Comparison of ENCODE assay signal across 13 cellular contexts in the genomic region with DNA sequence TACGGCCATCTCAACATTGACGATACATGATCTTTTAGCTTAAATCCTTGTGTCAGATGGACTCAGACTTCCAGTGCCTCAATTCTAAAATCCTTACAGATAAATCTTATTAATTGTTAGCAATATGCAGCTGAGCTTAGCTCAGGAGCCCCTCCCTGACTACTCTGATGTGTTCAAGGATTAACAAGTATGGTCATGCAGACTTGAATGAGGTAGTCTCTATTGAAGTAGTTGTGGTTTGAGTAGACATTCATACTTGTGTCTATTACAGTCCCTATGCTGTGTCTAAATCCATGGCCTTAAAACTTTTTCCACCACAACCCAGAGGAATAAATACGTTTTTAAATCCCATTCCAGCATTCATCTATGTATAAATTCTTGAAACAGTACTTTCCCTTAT.
DNase-seq lines count a peak whose midpoint lies in the region; ATAC-seq, FAIRE-seq and TF ChIP-seq lines count a peak whose summit lies in the region.
"Had no signal": no experiment of that assay in that cellular context is flagged by ENCODE, and none has a peak within 500 bp of the region (broad histone marks: within the 10 kb centered on the region; RNA-seq: fewer than 3 reads in every experiment).

No MANE protein-coding gene starts in this region.

- H3K4me3 ChIP-seq in mammary epithelial cell (replicated peaks in 1 of 3; ENCODE audit: insufficient read depth in 1 of 3, low read depth in 2 of 3, low read length in 3 of 3) (no peak overlapping the region), breast epithelium (no peak overlapping the region), keratinocyte (ENCODE audit: control insufficient read depth in 2 of 3, extremely low read depth in 1 of 3, insufficient read depth in 2 of 3, low read depth in 1 of 3, low read length in 3 of 3) (peak overlapping the region in 1 of 3 experiments; percentile 8)
- H3K4me3 ChIP-seq: HAP-1 had no signal

- no peaks in the 10 kb centered on the region for H3K36me3 ChIP-seq in mammary epithelial cell (ENCODE audit: insufficient read depth, low read length)
- no peaks in the 10 kb centered on the region for H3K36me3 ChIP-seq in breast epithelium
- no peaks in the 10 kb centered on the region for H3K36me3 ChIP-seq in keratinocyte (ENCODE audit: control insufficient read depth in 2 of 2, extremely low read depth in 1 of 2, insufficient read depth in 2 of 2, low read length in 2 of 2)
- H3K36me3 ChIP-seq: HAP-1 had no signal

- H4K20me1 ChIP-seq in mammary epithelial cell (ENCODE audit: insufficient read depth, low read length) = no peaks in the 10 kb centered on the region
- H4K20me1 ChIP-seq in keratinocyte (ENCODE audit: control insufficient read depth, extremely low read depth, insufficient read depth, low read length) = no peaks in the 10 kb centered on the region

- H3K27ac ChIP-seq in mammary epithelial cell (ENCODE audit: insufficient read depth, low read depth, low read length) = peak overlapping the region; percentile 37
- H3K27ac ChIP-seq in breast epithelium = no peak overlapping the region
- H3K27ac ChIP-seq in keratinocyte (ENCODE audit: control insufficient read depth, insufficient read depth, low read length) = peak overlapping the region; percentile 59
- H3K27ac ChIP-seq: C4-2B had no signal

- H3K4me1 ChIP-seq in mammary epithelial cell (ENCODE audit: insufficient read depth, low read length) (peaks cover 19% of the 10 kb centered on the region), breast epithelium (no peaks in the 10 kb centered on the region), keratinocyte (ENCODE audit: control insufficient read depth, extremely low read depth, insufficient read depth, low read length) (peaks cover 20% of the 10 kb centered on the region)
- H3K4me1 ChIP-seq: Caco-2, HAP-1 had no signal

- intact Hi-C loops in mammary epithelial cell (cut with micrococcal nuclease) = no loop called here
- intact Hi-C loops in breast epithelium (cut with DNase I; ENCODE audit: low total_unique reads) = loop anchor here (10.0 kb wide), 1 partner anchor 1671 kb away; no protein-coding TSS in a partner anchor

- no peak for TF ChIP-seq POLR2A in breast epithelium (IDR thresholded peaks at IDR 0.05)

- no peak for ATAC-seq in HG03025 (IDR thresholded peaks at IDR 0.05; ENCODE audit: low FRiP score, unreplicated experiment)
- ATAC-seq: T-helper 17 cell had no signal

- H2AFZ ChIP-seq in mammary epithelial cell (ENCODE audit: low read depth, low read length) (peak overlapping the region; percentile 9), keratinocyte (ENCODE audit: control insufficient read depth, low read length) (peak overlapping the region; percentile 38)

- CTCF ChIA-PET in mammary epithelial cell (lab: Charles Lee; ENCODE audit: low non-redundant PET) = interaction anchor here (0.6 kb wide), 1 partner anchor 55 kb away, joined by 6 read pairs; no protein-coding TSS in a partner anchor

- no peaks in the 10 kb centered on the region for H3K9me3 ChIP-seq in mammary epithelial cell (replicated peaks; ENCODE audit: insufficient read depth, low read length)
- no peaks in the 10 kb centered on the region for H3K9me3 ChIP-seq in breast epithelium
- H3K9me3 ChIP-seq in keratinocyte (ENCODE audit: control insufficient read depth, low read depth, low read length) = no peaks in the 10 kb centered on the region
- H3K9me3 ChIP-seq: Caco-2, HAP-1 had no signal

- dilution Hi-C loops in mammary epithelial cell (cut with HindIII; ENCODE audit: low sequenced_read_pairs) = no loop called here
- dilution Hi-C loops in keratinocyte (cut with MboI; ENCODE audit: extremely low pct_ligation_motif_present, low sequenced_read_pairs) = no loop called here

- peak; percentile 90 for FAIRE-seq in keratinocyte (lab: Jason Lieb, UNC)
- FAIRE-seq: HTR-8/SVneo had no signal

- BruUV-seq in mammary epithelial cell (replicated peaks; lab: Mats Ljungman, UMichigan) = no TSS peak

- H3K9ac ChIP-seq in mammary epithelial cell (ENCODE audit: insufficient read depth, low read length) (no peak overlapping the region), keratinocyte (ENCODE audit: control insufficient read depth, extremely low read depth, insufficient read depth, low read length) (peak overlapping the region; percentile 33)

- H3K9me1 ChIP-seq in keratinocyte (ENCODE audit: control insufficient read depth, extremely low read depth, insufficient read depth, low read length) = no peaks in the 10 kb centered on the region

- TF ChIP-seq CTCF in mammary epithelial cell (conservative IDR thresholded peaks at IDR 0.05 in 1 of 2, IDR thresholded peaks at IDR 0.05 in 1 of 2; ENCODE audit: extremely low read depth in 1 of 2, insufficient read depth in 1 of 2, low read depth in 1 of 2, low read length in 2 of 2) (no peak), breast epithelium (IDR thresholded peaks at IDR 0.05) (no peak), keratinocyte (optimal IDR thresholded peaks at IDR 0.05 in 1 of 3, IDR thresholded peaks at IDR 0.05 in 1 of 3, conservative IDR thresholded peaks at IDR 0.05 in 1 of 3; ENCODE audit: extremely low read depth in 1 of 3, insufficient read depth in 2 of 3, low read length in 3 of 3) (no peak), GM13977 (IDR thresholded peaks at IDR 0.05; ENCODE audit: extremely low read depth, insufficient read depth, missing control alignments) (no peak)

- H3K79me2 ChIP-seq in mammary epithelial cell (ENCODE audit: insufficient read depth, low read length) = no peaks in the 10 kb centered on the region
- H3K79me2 ChIP-seq in keratinocyte (ENCODE audit: control insufficient read depth, insufficient read depth, low read length) = no peaks in the 10 kb centered on the region

- DNase-seq in mammary epithelial cell (peak; percentile 81), breast epithelium (ENCODE audit: low spot score in 2 of 2) (no peak), NCI-H524 treated with DMSO at 0.1 percent for 48 hours (lab: John Stamatoyannopoulos, UW) (peak; percentile 35), SK-MEL-5 (ENCODE audit: low read depth, low spot score) (peak; percentile 35), keratinocyte (ENCODE audit: low read depth, low spot score) (peak; percentile 65), GM13977 (ENCODE audit: low spot score) (no peak)
- DNase-seq in activated T-cell treated with anti-CD3 and anti-CD28 coated beads, Interleukin-2, amount 50 U/mL, for 1 hour = no peak
- DNase-seq: Caco-2, T-helper 17 cell had no signal

- peak overlapping the region; percentile 36 for H3K4me2 ChIP-seq in mammary epithelial cell (ENCODE audit: insufficient read depth, low read depth, low read length)
- H3K4me2 ChIP-seq in keratinocyte (ENCODE audit: control insufficient read depth, extremely low read depth, insufficient read depth, low read depth, low read length) = peak overlapping the region; percentile 37

- WGBS in mammary epithelial cell (ENCODE audit: low coverage, missing lambda C conversion rate) = 69% methylated on average over 3 of the region's 3 CpGs

- H3K27me3 ChIP-seq in mammary epithelial cell (ENCODE audit: insufficient read depth, low read length) (no peaks in the 10 kb centered on the region), breast epithelium (no peaks in the 10 kb centered on the region), keratinocyte (ENCODE audit: control insufficient read depth, extremely low read depth, insufficient read depth, low read length) (no peaks in the 10 kb centered on the region)

- in situ Hi-C loops in mammary epithelial cell (cut with MboI; ENCODE audit: low sequenced_read_pairs in 2 of 2) = no loop called here
- in situ Hi-C loops in SK-MEL-5 (cut with HindIII; ENCODE audit: low pct_unique_long_range_greater_than_20kb, low sequenced_read_pairs) = no loop called here
- in situ Hi-C loops in GM13977 (cut with MboI; ENCODE audit: low pct_unique_long_range_greater_than_20kb, low sequenced_read_pairs, unreplicated experiment) = no loop called here

Comparison
In these comparisons a context has a peak if more than half of its experiments do, and no peak if none do; other contexts are left out.
1. DNase-seq: peak in mammary epithelial cell (single experiment), NCI-H524 treated with DMSO at 0.1 percent for 48 hours (single experiment), SK-MEL-5 (single experiment) and keratinocyte (single experiment); none in breast epithelium (0 of 2), GM13977 (single experiment) and activated T-cell treated with anti-CD3 and anti-CD28 coated beads, Interleukin-2, amount 50 U/mL, for 1 hour (single experiment).
2. H3K27ac ChIP-seq: peak in mammary epithelial cell (single experiment) and keratinocyte (single experiment); none in breast epithelium (0 of 2).